In genomic region chr2:10362096-10362897, GRCh38 we compare ENCODE assay signal across 1 cellular context.
TF ChIP-seq lines count a peak whose summit lies in the region.

No MANE protein-coding gene starts in this region.

TF ChIP-seq in HCT116, 20 proteins besides CTCF, POLR2A, EP300 and RAD21:
- TF ChIP-seq, protein P1, sequence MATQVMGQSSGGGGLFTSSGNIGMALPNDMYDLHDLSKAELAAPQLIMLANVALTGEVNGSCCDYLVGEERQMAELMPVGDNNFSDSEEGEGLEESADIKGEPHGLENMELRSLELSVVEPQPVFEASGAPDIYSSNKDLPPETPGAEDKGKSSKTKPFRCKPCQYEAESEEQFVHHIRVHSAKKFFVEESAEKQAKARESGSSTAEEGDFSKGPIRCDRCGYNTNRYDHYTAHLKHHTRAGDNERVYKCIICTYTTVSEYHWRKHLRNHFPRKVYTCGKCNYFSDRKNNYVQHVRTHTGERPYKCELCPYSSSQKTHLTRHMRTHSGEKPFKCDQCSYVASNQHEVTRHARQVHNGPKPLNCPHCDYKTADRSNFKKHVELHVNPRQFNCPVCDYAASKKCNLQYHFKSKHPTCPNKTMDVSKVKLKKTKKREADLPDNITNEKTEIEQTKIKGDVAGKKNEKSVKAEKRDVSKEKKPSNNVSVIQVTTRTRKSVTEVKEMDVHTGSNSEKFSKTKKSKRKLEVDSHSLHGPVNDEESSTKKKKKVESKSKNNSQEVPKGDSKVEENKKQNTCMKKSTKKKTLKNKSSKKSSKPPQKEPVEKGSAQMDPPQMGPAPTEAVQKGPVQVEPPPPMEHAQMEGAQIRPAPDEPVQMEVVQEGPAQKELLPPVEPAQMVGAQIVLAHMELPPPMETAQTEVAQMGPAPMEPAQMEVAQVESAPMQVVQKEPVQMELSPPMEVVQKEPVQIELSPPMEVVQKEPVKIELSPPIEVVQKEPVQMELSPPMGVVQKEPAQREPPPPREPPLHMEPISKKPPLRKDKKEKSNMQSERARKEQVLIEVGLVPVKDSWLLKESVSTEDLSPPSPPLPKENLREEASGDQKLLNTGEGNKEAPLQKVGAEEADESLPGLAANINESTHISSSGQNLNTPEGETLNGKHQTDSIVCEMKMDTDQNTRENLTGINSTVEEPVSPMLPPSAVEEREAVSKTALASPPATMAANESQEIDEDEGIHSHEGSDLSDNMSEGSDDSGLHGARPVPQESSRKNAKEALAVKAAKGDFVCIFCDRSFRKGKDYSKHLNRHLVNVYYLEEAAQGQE (IDR thresholded peaks at IDR 0.05; ENCODE audit: low read depth) = no peak
- no peak for TF ChIP-seq TCF7L2 (IDR thresholded peaks at IDR 0.05; ENCODE audit: borderline replicate concordance, extremely low read depth, insufficient read depth, insufficient read length)
